ENCODE assay signal across 18 cellular contexts in genomic region chr4:98338761-98339438, GRCh38.
A peak's percentile ranks its signal among the peaks of the same experiment; 100 is the strongest.
DNase-seq lines count a peak whose midpoint lies in the region; ATAC-seq and TF ChIP-seq lines count a peak whose summit lies in the region.
"Had no signal": no experiment of that assay in that cellular context is flagged by ENCODE, and none has a peak within 500 bp of the region (broad histone marks: within the 10 kb centered on the region; RNA-seq: fewer than 3 reads in every experiment).

No MANE protein-coding gene starts in this region.

- WGBS in mesendoderm (ENCODE audit: extremely low coverage, insufficient coverage, low lambda C conversion rate): no CpG with 5 or more reads among the region's 2 CpGs

- H3K4me1 ChIP-seq in GM23338 (ENCODE audit: insufficient read depth) (peaks cover 15% of the 10 kb centered on the region), mesendoderm (ENCODE audit: control insufficient read depth, low read depth, low read length) (no peaks in the 10 kb centered on the region)

- peaks cover 6% of the 10 kb centered on the region; the same call in 2 of the 3 replicates for H3K36me3 Mint-ChIP-seq in GM23338 (ENCODE audit: low read depth)

- no peak overlapping the region for H3K18ac ChIP-seq in mesendoderm (ENCODE audit: low read length)

- H3K27me3 Mint-ChIP-seq in GM23338 (ENCODE audit: insufficient read depth, low read depth, poor library complexity): peaks cover 1% of the 10 kb centered on the region
- H3K27me3 Mint-ChIP-seq: CD4-positive, CD25-positive, alpha-beta regulatory T cell; IgD-negative memory B cell had no signal

- no peak overlapping the region for H3K9ac ChIP-seq in mesendoderm (ENCODE audit: low read length)
- H3K9ac ChIP-seq: BLaER1 treated with 17β-estradiol and CSF1 and Interleukin-3, amounts not matched to agents 10 nM and 100 nM; GM23248 had no signal

- TF ChIP-seq CTCF in GM23338 (conservative IDR thresholded peaks at IDR 0.05; ENCODE audit: low read depth in 2 of 2) (no peak), LNCaP clone FGC (IDR thresholded peaks at IDR 0.05; ENCODE audit: control insufficient read depth, extremely low read depth, insufficient read depth) (no peak), fibroblast of pulmonary artery (IDR thresholded peaks at IDR 0.05; ENCODE audit: low read length, missing control alignments) (no peak)

- no peak overlapping the region for H4K5ac ChIP-seq in mesendoderm (ENCODE audit: low read length)

- DNase-seq in GM23338 (ENCODE audit: low spot score) (peak; percentile 46), LNCaP clone FGC (ENCODE audit: low read depth) (peak; percentile 73), fibroblast of pulmonary artery (ENCODE audit: low read depth) (peak; percentile 21), left lobe of liver (ENCODE audit: low spot score) (no peak), mesenteric fat pad (ENCODE audit: low spot score) (no peak), mesendoderm (no peak)
- DNase-seq: 8988T; ACHN; Calu3; CD4-positive, CD25-positive, alpha-beta regulatory T cell; DMS 273 treated with DMSO at 0.1 percent for 48 hours; GM23248; HCEC 1CT; KG1 had no signal

- H3K27ac Mint-ChIP-seq in GM23338: no peak overlapping the region; the same call in 1 of the 2 replicates
- H3K27ac Mint-ChIP-seq: IgD-negative memory B cell had no signal

- H3K4ac ChIP-seq in mesendoderm (ENCODE audit: low read depth, low read length): no peak overlapping the region

- H2BK120ac ChIP-seq in mesendoderm (ENCODE audit: low read depth, low read length): no peak overlapping the region

- no peak overlapping the region for H3K23ac ChIP-seq in mesendoderm (ENCODE audit: low read length)

- H3K27ac ChIP-seq in GM23338 (ENCODE audit: low read depth): no peak overlapping the region
- no peak overlapping the region for H3K27ac ChIP-seq in mesendoderm (ENCODE audit: low read depth, low read length)
- H3K27ac ChIP-seq: BLaER1 treated with 17β-estradiol and CSF1 and Interleukin-3, amounts not matched to agents 10 nM and 100 nM; GM23248 had no signal

- H3K27me3 ChIP-seq in GM23338 (ENCODE audit: insufficient read depth) (no peaks in the 10 kb centered on the region), mesendoderm (ENCODE audit: insufficient read depth, low read length, poor library complexity) (no peaks in the 10 kb centered on the region)
- H3K27me3 ChIP-seq: BLaER1 treated with 17β-estradiol and CSF1 and Interleukin-3, amounts not matched to agents 10 nM and 100 nM had no signal

- H3K4me3 ChIP-seq in GM23338: no peak overlapping the region
- H3K4me3 ChIP-seq in LNCaP clone FGC (ENCODE audit: low read depth, low read length): no peak overlapping the region
- no peak overlapping the region for H3K4me3 ChIP-seq in fibroblast of pulmonary artery (replicated peaks; ENCODE audit: low read depth, low read length)
- H3K4me3 ChIP-seq in mesendoderm (ENCODE audit: low read length): no peak overlapping the region
- H3K4me3 ChIP-seq: BLaER1 treated with 17β-estradiol and CSF1 and Interleukin-3, amounts not matched to agents 10 nM and 100 nM; GM12878; GM23248 had no signal

- H2AFZ ChIP-seq in GM23338: no peak overlapping the region
- H2AFZ ChIP-seq: GM23248 had no signal

- H3K79me1 ChIP-seq in mesendoderm (ENCODE audit: low read length): no peaks in the 10 kb centered on the region

- no peak overlapping the region for H2BK15ac ChIP-seq in mesendoderm (replicated peaks; ENCODE audit: low read depth)

- no peaks in the 10 kb centered on the region for H3F3A ChIP-seq in GM23338 (replicated peaks; ENCODE audit: low read depth)

- H3K4me2 ChIP-seq in GM23338: peak overlapping the region; percentile 35
- no peak overlapping the region for H3K4me2 ChIP-seq in mesendoderm (ENCODE audit: low read length)
- H3K4me2 ChIP-seq: BLaER1 treated with 17β-estradiol and CSF1 and Interleukin-3, amounts not matched to agents 10 nM and 100 nM had no signal

- no peak overlapping the region for H2BK5ac ChIP-seq in mesendoderm (ENCODE audit: low read length)

- H3K4me1 Mint-ChIP-seq in GM23338: peaks cover 28% of the 10 kb centered on the region

- peaks cover 3% of the 10 kb centered on the region; the same call in 2 of the 3 replicates for H3K9me3 Mint-ChIP-seq in GM23338

- no peak overlapping the region for H3K4me3 Mint-ChIP-seq in GM23338
- H3K4me3 Mint-ChIP-seq: CD4-positive, CD25-positive, alpha-beta regulatory T cell; IgD-negative memory B cell had no signal

- ATAC-seq in GM23338 (peak; percentile 88), left lobe of liver (peak; percentile 13), HG03108 (IDR thresholded peaks at IDR 0.05; ENCODE audit: unreplicated experiment) (no peak)
- ATAC-seq: GM12878 had no signal

- H3K56ac ChIP-seq in mesendoderm (ENCODE audit: low read length): no peak overlapping the region

- H3K79me2 ChIP-seq in GM23338 (replicated peaks; ENCODE audit: insufficient read depth) (no peaks in the 10 kb centered on the region; the same call in 1 of the 2 replicates), mesendoderm (ENCODE audit: control insufficient read depth, insufficient read depth, low read length) (no peaks in the 10 kb centered on the region)

- H3K9me2 ChIP-seq in GM23338 (ENCODE audit: insufficient read depth): no peaks in the 10 kb centered on the region

- no peak overlapping the region for H4K8ac ChIP-seq in mesendoderm (ENCODE audit: low read depth, low read length)

- no peaks in the 10 kb centered on the region for H4K20me1 ChIP-seq in GM23338 (replicated peaks; ENCODE audit: insufficient read depth)

- H2AK5ac ChIP-seq in mesendoderm (ENCODE audit: low read length): no peak overlapping the region

- H3K36me3 ChIP-seq in GM23338 (ENCODE audit: insufficient read depth) (no peaks in the 10 kb centered on the region), mesendoderm (ENCODE audit: control insufficient read depth, insufficient read depth, low read length) (no peaks in the 10 kb centered on the region)

TF ChIP-seq in GM23338, 12 proteins besides CTCF, POLR2A, EP300 and RAD21:
- TF ChIP-seq CREB1 (CRISPR knock-in tag; IDR thresholded peaks at IDR 0.05; ENCODE audit: low read depth): no peak
- TF ChIP-seq ZNF462 (CRISPR knock-in tag; IDR thresholded peaks at IDR 0.05): peak; percentile 71

Comparison
In these comparisons a context has a peak if more than half of its experiments do, and no peak if none do; other contexts are left out.
1. DNase-seq: peak in GM23338 (single experiment), LNCaP clone FGC (single experiment) and fibroblast of pulmonary artery (single experiment); none in left lobe of liver (single experiment), mesenteric fat pad (single experiment) and mesendoderm (single experiment).